8 cellular contexts compared by ENCODE assay signal in the genomic region with DNA sequence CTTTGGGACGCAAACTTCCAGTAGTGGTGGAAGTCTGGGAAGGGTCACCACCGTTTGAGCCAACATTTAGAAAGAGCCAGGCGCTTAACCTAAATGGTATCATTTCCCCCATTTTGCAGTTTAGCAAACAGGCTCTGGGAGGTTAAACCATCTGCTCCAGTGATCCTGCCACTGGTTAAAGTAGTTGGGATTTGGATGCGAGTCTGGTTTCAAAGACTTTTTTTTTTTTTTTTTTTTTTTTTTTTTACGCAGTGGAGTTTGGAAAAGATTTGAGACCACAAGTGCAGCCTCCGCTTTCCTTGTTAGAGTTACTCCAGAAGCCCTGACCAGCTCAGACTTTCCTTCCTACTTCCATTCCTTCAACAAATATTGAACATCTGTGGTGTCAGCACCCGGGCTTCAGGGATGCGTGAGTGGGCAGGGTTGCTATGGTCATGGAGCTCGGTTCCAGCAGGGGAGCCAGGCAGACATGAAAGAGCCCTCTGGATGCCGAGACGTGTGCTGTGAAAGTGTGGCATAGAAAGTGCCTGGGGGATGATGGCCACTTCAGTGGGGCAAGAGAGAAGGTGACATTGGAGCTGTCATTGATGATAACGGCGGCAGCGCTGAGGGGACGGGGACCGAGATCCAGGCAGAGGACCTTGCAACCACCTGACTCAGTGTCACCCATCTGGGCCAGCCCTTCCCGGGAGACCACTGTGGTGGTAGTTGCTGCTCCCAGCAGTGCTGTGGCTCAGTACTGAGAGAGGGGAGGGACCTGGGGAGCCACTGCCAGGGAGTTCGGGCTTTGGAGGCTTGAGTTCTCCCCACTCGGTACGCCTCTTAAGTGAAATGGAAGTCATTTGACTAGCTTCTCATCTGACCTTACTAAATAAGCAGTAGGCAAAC. TPM values are rescaled to one million over a fixed set of nuclear protein-coding genes. Genes with fewer than 3 reads are reported as not detected.
A peak's percentile ranks its signal among the peaks of the same experiment; 100 is the strongest.
DNase-seq lines count a peak whose midpoint lies in the region; ATAC-seq and TF ChIP-seq lines count a peak whose summit lies in the region.

No MANE protein-coding gene starts in this region.

- no peaks in the 10 kb centered on the region for H3K36me3 ChIP-seq in CD8-positive, alpha-beta memory T cell (ENCODE audit: insufficient read depth, low read length)

- H3K9me3 ChIP-seq in CD8-positive, alpha-beta memory T cell (ENCODE audit: low read length): no peaks in the 10 kb centered on the region

- peaks cover 20% of the 10 kb centered on the region for H3K4me1 ChIP-seq in CD8-positive, alpha-beta memory T cell (ENCODE audit: insufficient read depth, low read length)

- peak overlapping the region; percentile 81 for H3K4me3 ChIP-seq in CD8-positive, alpha-beta memory T cell (ENCODE audit: low read length)

- H3K27ac ChIP-seq in CD8-positive, alpha-beta memory T cell (ENCODE audit: low read depth, low read length): peak overlapping the region; percentile 94

- peak overlapping the region; percentile 89 to 97 (median 93) for H3K4me3 Mint-ChIP-seq in CD8-positive, alpha-beta memory T cell
- peak overlapping the region; percentile 81 for H3K4me3 Mint-ChIP-seq in HFFc6
- H3K4me3 Mint-ChIP-seq in T-cell: peak overlapping the region; percentile 87 to 93 (median 92)
- peak overlapping the region; percentile 93 for H3K4me3 Mint-ChIP-seq in nephron progenitor cell

- TF ChIP-seq CTCF in HFFc6 (IDR thresholded peaks at IDR 0.05): no peak
- TF ChIP-seq CTCF in nephron progenitor cell (IDR thresholded peaks at IDR 0.05): no peak

- H3K27me3 Mint-ChIP-seq in CD8-positive, alpha-beta memory T cell: peaks cover 2 to 11% of the 10 kb centered on the region in 2 donors
- H3K27me3 Mint-ChIP-seq in HFFc6 (ENCODE audit: insufficient read depth): peaks cover 11% of the 10 kb centered on the region
- peaks cover 0 to 10% of the 10 kb centered on the region in 2 donors for H3K27me3 Mint-ChIP-seq in T-cell
- H3K27me3 Mint-ChIP-seq in nephron progenitor cell (ENCODE audit: low read depth, poor library complexity): peaks cover 41% of the 10 kb centered on the region

- ATAC-seq in T-cell (replicated peaks in 1 of 4): no peak
- no peak for ATAC-seq in HG02763 (IDR thresholded peaks at IDR 0.05; ENCODE audit: unreplicated experiment)

- peaks cover 0 to 10% (median 0%) of the 10 kb centered on the region in 3 donors for H3K36me3 Mint-ChIP-seq in CD8-positive, alpha-beta memory T cell
- H3K36me3 Mint-ChIP-seq in HFFc6 (ENCODE audit: low read depth): no peaks in the 10 kb centered on the region
- H3K36me3 Mint-ChIP-seq in T-cell: no peaks in the 10 kb centered on the region
- H3K36me3 Mint-ChIP-seq in nephron progenitor cell (ENCODE audit: low read depth): no peaks in the 10 kb centered on the region

- CTCF ChIA-PET in CD8-positive, alpha-beta memory T cell (lab: Charles Lee): interaction anchor here (0.7 to 1.5 kb wide), 3 partner anchors 22 to 394 kb away, joined by 3 to 5 read pairs (median 3); no protein-coding TSS in a partner anchor
- CTCF ChIA-PET in T-cell (lab: Charles Lee): interaction anchor here (0.6 to 1.0 kb wide), 3 partner anchors 354 to 692 kb away, joined by 3 to 10 read pairs (median 4); no protein-coding TSS in a partner anchor

- H3K27ac Mint-ChIP-seq in CD8-positive, alpha-beta memory T cell: peak overlapping the region; percentile 96 to 98 (median 97)
- H3K27ac Mint-ChIP-seq in HFFc6 (peak overlapping the region; percentile 88), T-cell (peak overlapping the region; percentile 98 to 99), nephron progenitor cell (no peak overlapping the region)

- H3K27me3 ChIP-seq in CD8-positive, alpha-beta memory T cell (ENCODE audit: insufficient read depth, low read length, poor library complexity, severe bottlenecking): peaks cover 3% of the 10 kb centered on the region

- POLR2A ChIA-PET in CD8-positive, alpha-beta memory T cell (lab: Charles Lee): interaction anchor here (1.0 to 1.4 kb wide), 5 partner anchors 12 to 319 kb away, joined by 3 to 4 read pairs (median 3); partner anchors contain the start of gene MAP2K5
- POLR2A ChIA-PET in T-cell (lab: Charles Lee): interaction anchor here (0.6 to 0.7 kb wide), 3 partner anchors 87 to 388 kb away, joined by 3 to 6 read pairs (median 4); partner anchors contain the start of gene CLN6 (in 1 of the 2)

- peaks cover 26 to 38% (median 28%) of the 10 kb centered on the region in 3 donors for H3K4me1 Mint-ChIP-seq in CD8-positive, alpha-beta memory T cell
- H3K4me1 Mint-ChIP-seq in HFFc6 (ENCODE audit: low read depth) (peaks cover 42% of the 10 kb centered on the region), T-cell (peaks cover 23 to 35% (median 30%) of the 10 kb centered on the region in 3 donors), nephron progenitor cell (peaks cover 79% of the 10 kb centered on the region)

- DNase-seq in CD8-positive, alpha-beta memory T cell: no peak
- DNase-seq in HFFc6 (peak; percentile 30), T-cell (peak in 1 of 34 experiments; percentile 16), fibroblast of gingiva (ENCODE audit: low read depth) (peak; percentile 37), nephron progenitor cell (no peak), OCI-M2 (lab: John Stamatoyannopoulos, UW; ENCODE audit: unreplicated experiment) (no peak)
- DNase-seq in activated CD4-positive, alpha-beta T cell treated with anti-CD3 and anti-CD28 coated beads, Interleukin-2, amount 50 U/mL, for 48 hours: no peak

- H3K9me3 Mint-ChIP-seq in CD8-positive, alpha-beta memory T cell: peaks cover 0 to 4% (median 3%) of the 10 kb centered on the region in 5 donors
- H3K9me3 Mint-ChIP-seq in HFFc6: peaks cover 3% of the 10 kb centered on the region; the same call in 1 of the 2 replicates
- H3K9me3 Mint-ChIP-seq in T-cell: no peaks in the 10 kb centered on the region
- peaks cover 3% of the 10 kb centered on the region for H3K9me3 Mint-ChIP-seq in nephron progenitor cell

RNA-seq across cellular contexts. Expression of gene RNU6-1, which starts 1.1 kb away (rescaled TPM):
- total RNA-seq in CD8-positive, alpha-beta memory T cell: not detected
- polyA plus RNA-seq in CD8-positive, alpha-beta memory T cell: not detected
- total RNA-seq in HFFc6 (2021; fragmentation: NEBNext Ultra II Directional; extraction: Animal tissue kit (Norgen Biotek cat#: 25700)): not detected
- not detected for total RNA-seq in T-cell

RNA-seq across cellular contexts. Expression of gene SKOR1, which starts 15.7 kb away (rescaled TPM):
- under 1 TPM; 0.15 to 0.16 TPM for total RNA-seq in CD8-positive, alpha-beta memory T cell
- polyA plus RNA-seq in CD8-positive, alpha-beta memory T cell: 0.06 TPM
- total RNA-seq in HFFc6 (2021; fragmentation: NEBNext Ultra II Directional; extraction: Animal tissue kit (Norgen Biotek cat#: 25700)): under 1 TPM in 5 of 6 experiments, not detected in 1; 0.05 to 0.13 (median 0.09) TPM
- 1 to 10 TPM in 3 of 5 donors, under 1 TPM in 2; 0.79 to 2.7 (median 1.3) TPM for total RNA-seq in T-cell

Comparison
In these comparisons a context has a peak if more than half of its experiments do, and no peak if none do; other contexts are left out.
1. DNase-seq: peak in HFFc6 (single experiment) and fibroblast of gingiva (single experiment); none in CD8-positive, alpha-beta memory T cell (0 of 5), nephron progenitor cell (single experiment), OCI-M2 (single experiment) and activated CD4-positive, alpha-beta T cell treated with anti-CD3 and anti-CD28 coated beads, Interleukin-2, amount 50 U/mL, for 48 hours (0 of 2).
2. Peak in every context shown above with its lines, with median percentiles within 50 percentile points of each other: H3K4me3 Mint-ChIP-seq.